9 cellular contexts compared by ENCODE assay signal in genomic region chrX:78092296-78092695, GRCh38. TPM values are rescaled to one million over a fixed set of nuclear protein-coding genes. Genes with fewer than 3 reads are reported as not detected.
DNase-seq lines count a peak whose midpoint lies in the region; ATAC-seq and TF ChIP-seq lines count a peak whose summit lies in the region.
"Had no signal": no experiment of that assay in that cellular context is flagged by ENCODE, and none has a peak within 500 bp of the region (broad histone marks: within the 10 kb centered on the region; RNA-seq: fewer than 3 reads in every experiment).

No MANE protein-coding gene starts in this region.

- no peaks in the 10 kb centered on the region for H3K9me2 ChIP-seq in PC-9 (ENCODE audit: insufficient read depth)

- no peaks in the 10 kb centered on the region for H3K36me3 ChIP-seq in PC-9 (ENCODE audit: low read depth)
- no peaks in the 10 kb centered on the region for H3K36me3 ChIP-seq in tibial artery

- no peaks in the 10 kb centered on the region for H3K27me3 Mint-ChIP-seq in activated T-cell treated with anti-CD3 and anti-CD28 coated beads, Interleukin-2, amount 50 U/mL, for 4 hours (ENCODE audit: low read depth)
- peaks cover 25% of the 10 kb centered on the region for H3K27me3 Mint-ChIP-seq in activated T-cell treated with anti-CD3 and anti-CD28 coated beads, Interleukin-2, amount 50 U/mL, for 24 hours
- H3K27me3 Mint-ChIP-seq: dendritic cell treated with granulocyte-macrophage colony-stimulating factor and Interleukin-4, amounts not matched to agents 40 ng/mL and 50 ng/mL, for 4 days had no signal

- H3F3A ChIP-seq in PC-9 (ENCODE audit: insufficient read depth, low read depth): no peaks in the 10 kb centered on the region

- no peak overlapping the region for H3K4me2 ChIP-seq in PC-9

- POLR2A ChIA-PET in PC-9 (lab: Charles Lee; ENCODE audit: unreplicated experiment): no interaction called here

- H3K79me2 ChIP-seq in PC-9 (ENCODE audit: low read depth): no peaks in the 10 kb centered on the region

- peaks cover 7% of the 10 kb centered on the region for H3K9me3 Mint-ChIP-seq in activated T-cell treated with anti-CD3 and anti-CD28 coated beads, Interleukin-2, amount 50 U/mL, for 4 hours
- no peaks in the 10 kb centered on the region for H3K9me3 Mint-ChIP-seq in activated T-cell treated with anti-CD3 and anti-CD28 coated beads, Interleukin-2, amount 50 U/mL, for 24 hours
- H3K9me3 Mint-ChIP-seq: dendritic cell treated with granulocyte-macrophage colony-stimulating factor and Interleukin-4, amounts not matched to agents 40 ng/mL and 50 ng/mL, for 4 days had no signal

- no peaks in the 10 kb centered on the region for H3K4me1 ChIP-seq in PC-9 (replicated peaks; ENCODE audit: insufficient read depth)
- H3K4me1 ChIP-seq in tibial artery: no peaks in the 10 kb centered on the region

- DNase-seq in activated T-cell treated with anti-CD3 and anti-CD28 coated beads, Interleukin-2, amount 50 U/mL, for 4 hours: no peak
- no peak for DNase-seq in activated T-cell treated with anti-CD3 and anti-CD28 coated beads, Interleukin-2, amount 50 U/mL, for 24 hours
- DNase-seq in PC-9 (peak in 1 of 2 experiments; percentile 8), fibroblast of peridontal ligament (ENCODE audit: extremely low read depth) (peak; percentile 61), anterior cingulate cortex (lab: John Stamatoyannopoulos, UW) (no peak), tibial artery (no peak)
- no peak for DNase-seq in activated CD4-positive, CD25-positive, alpha-beta regulatory T cell (lab: John Stamatoyannopoulos, UW)

- no peak overlapping the region for H2AFZ ChIP-seq in PC-9

- H3K4me3 ChIP-seq in PC-9: no peak overlapping the region
- H3K4me3 ChIP-seq in tibial artery: no peak overlapping the region

- H3K27me3 ChIP-seq in PC-9 (ENCODE audit: insufficient read depth, low read depth) (no peaks in the 10 kb centered on the region), tibial artery (no peaks in the 10 kb centered on the region)

- no peaks in the 10 kb centered on the region for H3K4me1 Mint-ChIP-seq in activated T-cell treated with anti-CD3 and anti-CD28 coated beads, Interleukin-2, amount 50 U/mL, for 4 hours (ENCODE audit: low read depth)
- peaks cover 3% of the 10 kb centered on the region for H3K4me1 Mint-ChIP-seq in activated T-cell treated with anti-CD3 and anti-CD28 coated beads, Interleukin-2, amount 50 U/mL, for 24 hours (ENCODE audit: low read depth)

- 0 out of 2 replicates have a peak, but pooled peaks have one; percentile 12 for TF ChIP-seq CTCF in PC-9 (conservative IDR thresholded peaks at IDR 0.05)
- no peak for TF ChIP-seq CTCF in tibial artery (IDR thresholded peaks at IDR 0.05)

- H3K36me3 Mint-ChIP-seq in activated T-cell treated with anti-CD3 and anti-CD28 coated beads, Interleukin-2, amount 50 U/mL, for 4 hours (ENCODE audit: insufficient read depth): no peaks in the 10 kb centered on the region
- H3K36me3 Mint-ChIP-seq in activated T-cell treated with anti-CD3 and anti-CD28 coated beads, Interleukin-2, amount 50 U/mL, for 24 hours (ENCODE audit: low read depth): no peaks in the 10 kb centered on the region

- ATAC-seq in activated T-cell treated with anti-CD3 and anti-CD28 coated beads, Interleukin-2, amount 50 U/mL, for 4 hours: peak; percentile 43
- ATAC-seq in HG02623 (IDR thresholded peaks at IDR 0.05; ENCODE audit: unreplicated experiment): peak; percentile 67

- BruUV-seq in PC-9 (replicated peaks; lab: Mats Ljungman, UMichigan): no TSS peak

- CTCF ChIA-PET in PC-9 (lab: Charles Lee): interaction anchor here (1.2 kb wide), 1 partner anchor 193 kb away, joined by 3 read pairs; the partner anchor contains the start of gene COX7B

- H3K4me3 Mint-ChIP-seq in activated T-cell treated with anti-CD3 and anti-CD28 coated beads, Interleukin-2, amount 50 U/mL, for 4 hours: no peak overlapping the region
- no peak overlapping the region for H3K4me3 Mint-ChIP-seq in activated T-cell treated with anti-CD3 and anti-CD28 coated beads, Interleukin-2, amount 50 U/mL, for 24 hours
- H3K4me3 Mint-ChIP-seq: dendritic cell treated with granulocyte-macrophage colony-stimulating factor and Interleukin-4, amounts not matched to agents 40 ng/mL and 50 ng/mL, for 4 days had no signal

- H3K27ac Mint-ChIP-seq in activated T-cell treated with anti-CD3 and anti-CD28 coated beads, Interleukin-2, amount 50 U/mL, for 24 hours: no peak overlapping the region
- H3K27ac Mint-ChIP-seq: dendritic cell treated with granulocyte-macrophage colony-stimulating factor and Interleukin-4, amounts not matched to agents 40 ng/mL and 50 ng/mL, for 4 days had no signal

- intact Hi-C loops in PC-9 (cut with micrococcal nuclease; ENCODE audit: unreplicated experiment) (no loop called here), tibial artery (cut with DNase I; ENCODE audit: low total_unique reads) (no loop called here)

- H3K27ac ChIP-seq in PC-9 (no peak overlapping the region), tibial artery (no peak overlapping the region)

- no peaks in the 10 kb centered on the region for H4K20me1 ChIP-seq in PC-9 (ENCODE audit: insufficient read depth)

- H3K9me3 ChIP-seq in PC-9 (ENCODE audit: insufficient read depth, low read depth) (no peaks in the 10 kb centered on the region), tibial artery (peaks cover 0 to 14% (median 0%) of the 10 kb centered on the region in 3 donors)

RNA-seq across cellular contexts. Expression of gene PGK1, which starts 11.8 kb away (rescaled TPM):
- 100 to 1,000 TPM; 621 to 728 (median 711) TPM for total RNA-seq in activated T-cell treated with anti-CD3 and anti-CD28 coated beads, Interleukin-2, amount 50 U/mL, for 4 hours
- total RNA-seq in PC-9 (2021): 320 and 409 TPM in 2 replicates

RNA-seq across cellular contexts. Expression of gene TAF9B, which starts 47.2 kb away (rescaled TPM):
- 10 to 100 TPM; 19.7 to 22.5 (median 20.8) TPM for total RNA-seq in activated T-cell treated with anti-CD3 and anti-CD28 coated beads, Interleukin-2, amount 50 U/mL, for 4 hours
- total RNA-seq in PC-9 (2021): 8.8 and 11.4 TPM in 2 replicates
